26 cellular contexts compared by ENCODE assay signal in the genomic region with DNA sequence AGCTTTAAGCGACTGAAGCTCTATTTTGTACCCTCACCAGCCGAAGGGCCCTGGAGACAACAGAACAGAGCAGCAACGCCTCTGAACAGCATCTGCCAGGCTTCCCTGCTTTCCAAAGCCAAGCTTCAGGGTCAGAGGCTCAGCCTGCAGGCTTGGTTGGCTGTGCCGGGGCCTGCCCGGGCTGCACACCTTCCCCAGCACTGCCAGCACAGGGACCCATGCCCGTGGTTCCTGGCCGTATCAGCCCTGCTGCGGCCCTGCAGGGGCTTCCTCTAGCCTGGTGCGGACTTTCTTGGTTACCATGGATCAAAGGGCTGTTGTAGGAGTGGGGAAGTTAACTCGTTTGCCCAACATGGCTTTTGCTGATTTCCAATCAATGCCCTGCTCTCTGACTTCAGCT.
"Had no signal": no experiment of that assay in that cellular context is flagged by ENCODE, and none has a peak within 500 bp of the region (broad histone marks: within the 10 kb centered on the region; RNA-seq: fewer than 3 reads in every experiment).

No MANE protein-coding gene starts in this region.

- ATAC-seq: stimulated activated effector memory CD8-positive, alpha-beta T cell treated with anti-CD3 and anti-CD28 coated beads, Interleukin-12 subunit alpha, Interleukin-12 subunit beta, amount 100 ng/mL, for 72 hours; stimulated activated memory B cell treated with anti-CD40 and anti-IgM and Interleukin-4, amounts not matched to agents 10 μg/mL and 1 μg/mL and 100 μg/mL, for 72 hours; stimulated activated naive B cell treated with anti-CD40 and anti-IgM and Interleukin-4, amounts not matched to agents 10 μg/mL and 1 μg/mL and 100 μg/mL, for 72 hours; stimulated activated naive CD8-positive, alpha-beta T cell treated with anti-CD3 and anti-CD28 coated beads, Interleukin-15, amount 100 ng/mL, for 72 hours; upper lobe of right lung had no signal

- DNase-seq: stimulated activated CD4-positive, alpha-beta T cell treated with anti-CD3 and anti-CD28 coated beads, Interleukin-2, amount 100 ng/mL, for 48 hours; stimulated activated CD4-positive, alpha-beta T cell treated with anti-CD3 and anti-CD28 coated beads, Interleukin-4, amount 100 ng/mL, for 1 hour; stimulated activated CD4-positive, alpha-beta T cell treated with anti-CD3 and anti-CD28 coated beads, Interleukin-4, amount 100 ng/mL, for 24 hours; stimulated activated CD4-positive, alpha-beta T cell treated with anti-CD3 and anti-CD28 coated beads, Interleukin-4, amount 100 ng/mL, for 4 hours; stimulated activated CD8-positive, alpha-beta memory T cell treated with anti-CD3 and anti-CD28 coated beads, Interleukin-4, amount 100 ng/mL, for 48 hours; stimulated activated naive B cell treated with anti-CD40 and anti-IgM and Interleukin-4, amounts not matched to agents 10 μg/mL and 1 μg/mL and 100 μg/mL, for 72 hours; stimulated activated naive CD4-positive, alpha-beta T cell; stimulated activated naive CD4-positive, alpha-beta T cell treated with Interleukin-2 at 50 U/mL for 16 hours; stimulated activated naive CD8-positive, alpha-beta T cell treated with anti-CD3 and anti-CD28 coated beads, Interleukin-15, amount 100 ng/mL, for 72 hours; stomach; substantia nigra; testis; thyroid gland; tibial artery; transverse colon; trophoblast cell; upper lobe of right lung; uterus had no signal

- H3K9me3 ChIP-seq: stomach, suprapubic skin, testis, thoracic aorta, thyroid gland, tibial artery, tibial nerve, transverse colon, upper lobe of left lung, upper lobe of right lung, uterus, vagina had no signal

- H3K27me3 ChIP-seq: stomach, suprapubic skin, testis, thyroid gland, tibial artery, tibial nerve, transverse colon, upper lobe of left lung, upper lobe of right lung, uterus, vagina had no signal

- H3K4me1 ChIP-seq: stomach, suprapubic skin, testis, thyroid gland, tibial artery, tibial nerve, transverse colon, upper lobe of left lung, upper lobe of right lung, uterus, vagina had no signal

- H3K4me3 ChIP-seq: stomach, suprapubic skin, testis, thoracic aorta, thyroid gland, tibial artery, tibial nerve, transverse colon, upper lobe of left lung, upper lobe of right lung, uterus, vagina had no signal

- H3K27ac ChIP-seq: stomach, suprapubic skin, testis, thoracic aorta, thyroid gland, tibial artery, tibial nerve, transverse colon, upper lobe of left lung, upper lobe of right lung, uterus, vagina had no signal

- H3K36me3 ChIP-seq: stomach, suprapubic skin, thoracic aorta, thyroid gland, tibial artery, tibial nerve, transverse colon, upper lobe of left lung, upper lobe of right lung, uterus, vagina had no signal

- FAIRE-seq: urothelium cell line had no signal
